25 cellular contexts compared by ENCODE assay signal in genomic region chr16:85337910-85338637, GRCh38.
"Had no signal": no experiment of that assay in that cellular context is flagged by ENCODE, and none has a peak within 500 bp of the region (broad histone marks: within the 10 kb centered on the region; RNA-seq: fewer than 3 reads in every experiment).

No MANE protein-coding gene starts in this region.

- H3K9me3 ChIP-seq: MG63, SJSA1 had no signal

- FAIRE-seq: HTR-8/SVneo, RCC 7860 had no signal

- H3K36me3 ChIP-seq: MG63 had no signal

- DNase-seq: Karpas-422, KG1, MG63, NCI-H1092, NCI-H1105 treated with DMSO at 0.1 percent for 48 hours, NCI-H1417 treated with DMSO at 0.1 percent for 48 hours, NCI-H146, NCI-H1694 treated with DMSO at 0.1 percent for 48 hours, NCI-H1930, NCI-H2081, NCI-H2107, NCI-H2227 treated with DMSO at 0.1 percent for 48 hours, NCI-H446, NCI-H510A, NCI-H524 treated with DMSO at 0.1 percent for 48 hours, NCI-H69, NCI-H774, Right ventricle myocardium superior, RPMI8226, SIG-M5 had no signal

- H3K27me3 ChIP-seq: MG63, SJSA1 had no signal

- H3K27ac ChIP-seq: HL-60, SJSA1, SK-N-MC had no signal

- H3K4me3 ChIP-seq: MG63, SJSA1, SK-N-MC had no signal
